Comparison of ENCODE assay signal across 10 cellular contexts in the genomic region with DNA sequence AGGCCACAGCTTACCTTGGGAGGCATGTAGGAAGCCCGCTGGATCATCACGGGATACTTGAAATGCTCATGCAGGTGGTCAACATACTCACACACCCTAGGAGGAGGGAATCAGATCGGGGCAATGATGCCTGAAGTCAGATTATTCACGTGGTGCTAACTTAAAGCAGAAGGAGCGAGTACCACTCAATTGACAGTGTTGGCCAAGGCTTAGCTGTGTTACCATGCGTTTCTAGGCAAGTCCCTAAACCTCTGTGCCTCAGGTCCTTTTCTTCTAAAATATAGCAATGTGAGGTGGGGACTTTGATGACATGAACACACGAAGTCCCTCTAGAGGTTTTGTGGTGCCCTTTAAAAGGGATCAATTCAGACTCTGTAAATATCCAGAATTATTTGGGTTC.
"Had no signal": no experiment of that assay in that cellular context is flagged by ENCODE, and none has a peak within 500 bp of the region (broad histone marks: within the 10 kb centered on the region; RNA-seq: fewer than 3 reads in every experiment).

No MANE protein-coding gene starts in this region.

- ATAC-seq: left colon, sciatic nerve had no signal

- FAIRE-seq: frontal cortex had no signal

- H3K27ac ChIP-seq: cardiac muscle cell, ovary had no signal

- H3K27me3 ChIP-seq: cardiac muscle cell, ovary had no signal

- H3K9me3 ChIP-seq: ovary had no signal

- DNase-seq: activated CD4-positive, alpha-beta T cell treated with anti-CD3 and anti-CD28 coated beads, Interleukin-2, amount 10 ng/mL, durations not matched to agents 7 days and 5 days; activated CD4-positive, CD25-positive, alpha-beta regulatory T cell; activated effector memory CD4-positive, alpha-beta T cell treated with Interleukin-2 at 50 U/mL for 16 hours; immature natural killer cell; left colon; midbrain; ovary had no signal

- H3K4me3 ChIP-seq: cardiac muscle cell, ovary had no signal

- H3K36me3 ChIP-seq: ovary had no signal
